ENCODE assay signal across 8 cellular contexts in the genomic region with DNA sequence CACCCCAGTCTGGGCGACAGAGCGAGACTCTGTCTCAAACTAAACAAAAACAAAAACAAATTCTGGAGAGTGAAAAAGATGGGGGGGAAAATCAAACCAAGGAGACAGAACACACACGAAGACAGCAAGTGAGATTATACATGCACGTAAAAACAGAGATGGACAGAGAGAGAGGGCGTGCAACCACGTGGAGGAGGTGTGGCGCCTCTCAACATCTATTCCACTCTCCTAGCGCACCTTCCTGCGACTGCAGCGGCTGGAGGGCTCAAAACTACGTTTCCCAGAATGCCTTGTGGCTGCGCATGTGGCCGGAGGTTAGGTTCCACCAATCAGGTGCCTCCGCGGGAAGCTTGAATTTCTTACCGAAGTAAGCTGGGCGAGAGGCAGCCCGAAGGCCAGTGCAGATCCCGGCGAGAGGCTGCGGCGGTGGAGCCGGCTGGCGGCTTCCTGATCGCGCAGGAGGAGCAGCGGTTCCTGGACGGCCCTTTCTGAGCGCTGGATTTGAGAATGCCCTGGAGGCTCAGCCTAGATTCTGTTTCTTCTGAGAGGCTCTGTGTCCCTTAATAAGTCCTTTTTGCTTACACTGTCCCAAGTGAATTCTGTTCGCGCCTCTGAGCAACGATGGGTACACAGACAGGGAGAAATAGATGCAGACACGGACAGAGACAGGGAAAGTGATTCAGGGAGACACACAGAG. TPM values are rescaled to one million over a fixed set of nuclear protein-coding genes. Genes with fewer than 3 reads are reported as not detected.
A peak's percentile ranks its signal among the peaks of the same experiment; 100 is the strongest.
DNase-seq lines count a peak whose midpoint lies in the region; ATAC-seq and TF ChIP-seq lines count a peak whose summit lies in the region.

No MANE protein-coding gene starts in this region.

- TF ChIP-seq POLR2A in gastrocnemius medialis (IDR thresholded peaks at IDR 0.05): no peak

- peaks cover 11% of the 10 kb centered on the region for H3K4me1 Mint-ChIP-seq in T-helper 1 cell treated with Interleukin-12 subunit alpha and Interleukin-12 subunit beta and Interleukin-4 antibody, amounts not matched to agents 30 μg/mL and 1 μg/mL, for 36 hours (ENCODE audit: low read depth)

- H3K4me1 ChIP-seq in gastrocnemius medialis: peaks cover 0 to 7% of the 10 kb centered on the region in 2 donors

- no peaks in the 10 kb centered on the region for H3K27me3 ChIP-seq in gastrocnemius medialis

- peaks cover 10% of the 10 kb centered on the region for H3K27me3 Mint-ChIP-seq in T-helper 1 cell treated with Interleukin-12 subunit alpha and Interleukin-12 subunit beta and Interleukin-4 antibody, amounts not matched to agents 30 μg/mL and 1 μg/mL, for 36 hours (ENCODE audit: low read depth)

- peak overlapping the region in 2 of 4 donors; percentile 0 to 15 for H3K4me3 ChIP-seq in gastrocnemius medialis

- intact Hi-C loops in gastrocnemius medialis (cut with DNase I; ENCODE audit: low total_unique reads): loop anchor here (1.0 to 5.0 kb wide), 3 partner anchors 25 to 90 kb away; partner anchors contain the start of genes CCDC61 and MYPOP

- no peak overlapping the region for H3K27ac ChIP-seq in gastrocnemius medialis

- H3K27ac Mint-ChIP-seq in T-helper 1 cell treated with Interleukin-12 subunit alpha and Interleukin-12 subunit beta and Interleukin-4 antibody, amounts not matched to agents 30 μg/mL and 1 μg/mL, for 36 hours: peak overlapping the region; percentile 78

- in situ Hi-C loops in gastrocnemius medialis (cut with MboI; ENCODE audit: low sequenced_read_pairs in 4 of 4): no loop called here

- no peaks in the 10 kb centered on the region for H3K9me3 Mint-ChIP-seq in T-helper 1 cell treated with Interleukin-12 subunit alpha and Interleukin-12 subunit beta and Interleukin-4 antibody, amounts not matched to agents 30 μg/mL and 1 μg/mL, for 36 hours

- H3K9me3 ChIP-seq in gastrocnemius medialis: no peaks in the 10 kb centered on the region

- peak in 1 of 5 experiments; percentile 9 for TF ChIP-seq CTCF in gastrocnemius medialis (IDR thresholded peaks at IDR 0.05 in 4 of 5, conservative IDR thresholded peaks at IDR 0.05 in 1 of 5)

- H3K36me3 Mint-ChIP-seq in T-helper 1 cell treated with Interleukin-12 subunit alpha and Interleukin-12 subunit beta and Interleukin-4 antibody, amounts not matched to agents 30 μg/mL and 1 μg/mL, for 36 hours (ENCODE audit: low read depth): no peaks in the 10 kb centered on the region

- DNase-seq in DMS 273 treated with DMSO at 0.1 percent for 48 hours (lab: John Stamatoyannopoulos, UW): peak; percentile 83
- peak; percentile 81 for DNase-seq in HCEC 1CT
- DNase-seq in NCI-H187 treated with DMSO at 0.1 percent for 48 hours (lab: John Stamatoyannopoulos, UW): peak; percentile 63
- peak in 57 of 58 donors; percentile 6 to 89 (median 73) for DNase-seq in anterior cingulate cortex (lab: John Stamatoyannopoulos, UW)
- peak; percentile 73 to 78 for DNase-seq in hippocampal formation (lab: John Stamatoyannopoulos, UW)
- DNase-seq in gastrocnemius medialis: peak; percentile 84 to 85

- peak overlapping the region; percentile 82 for H3K4me3 Mint-ChIP-seq in T-helper 1 cell treated with Interleukin-12 subunit alpha and Interleukin-12 subunit beta and Interleukin-4 antibody, amounts not matched to agents 30 μg/mL and 1 μg/mL, for 36 hours

- ATAC-seq in gastrocnemius medialis: peak; percentile 87 to 99
- ATAC-seq in GM19324 (IDR thresholded peaks at IDR 0.05; ENCODE audit: low FRiP score, unreplicated experiment): no peak

- no peaks in the 10 kb centered on the region for H3K36me3 ChIP-seq in gastrocnemius medialis

RNA-seq across cellular contexts. Expression of gene NANOS2, which starts 13.1 kb away (rescaled TPM):
- not detected for total RNA-seq in gastrocnemius medialis

RNA-seq across cellular contexts. Expression of gene MYPOP, which starts 25.3 kb away (rescaled TPM):
- total RNA-seq in gastrocnemius medialis: 10 to 100 TPM in 1 of 4 donors, 1 to 10 TPM in 3; 5.9 to 12.4 (median 6.3) TPM

RNA-seq across cellular contexts. Expression of gene IRF2BP1, which starts 41.8 kb away (rescaled TPM):
- 10 to 100 TPM; 17.1 to 40.6 (median 28.6) TPM for total RNA-seq in gastrocnemius medialis

RNA-seq across cellular contexts. Expression of gene NOVA2, which starts 46.0 kb away (rescaled TPM):
- 1 to 10 TPM in 1 of 4 donors, under 1 TPM in 3; 0.44 to 1.1 (median 0.49) TPM for total RNA-seq in gastrocnemius medialis
